Comparison of ENCODE assay signal across 25 cellular contexts in genomic region chr22:48711669-48712068, GRCh38.
"Had no signal": no experiment of that assay in that cellular context is flagged by ENCODE, and none has a peak within 500 bp of the region (broad histone marks: within the 10 kb centered on the region; RNA-seq: fewer than 3 reads in every experiment).

No MANE protein-coding gene starts in this region.

- H3K27ac ChIP-seq: brain microvascular endothelial cell, cardiac muscle cell, Peyer's patch had no signal

- H3K9me3 ChIP-seq: Peyer's patch had no signal

- H3K4me1 Mint-ChIP-seq: activated B cell treated with CpG ODN at 0.5 μM for 24 hours; activated CD4-positive, alpha-beta T cell treated with anti-CD3 and anti-CD28 coated beads, Interleukin-2, amount 10 ng/mL, durations not matched to agents 24 days and 14 days; activated CD8-positive, alpha-beta memory T cell treated with anti-CD3 and anti-CD28 coated beads, Interleukin-2, amount 10 ng/mL, durations not matched to agents 7 days and 5 days; activated naive CD4-positive, alpha-beta T cell treated with anti-CD3 and anti-CD28 coated beads, Interleukin-2, amount 50 U/mL, for 24 hours; T-cell had no signal

- H3K36me3 ChIP-seq: brain microvascular endothelial cell, cardiac muscle cell, Peyer's patch had no signal

- H3K27ac Mint-ChIP-seq: activated B cell treated with CpG ODN at 0.5 μM for 24 hours; activated CD4-positive, alpha-beta T cell treated with anti-CD3 and anti-CD28 coated beads, Interleukin-2, amount 10 ng/mL, durations not matched to agents 24 days and 14 days; activated CD8-positive, alpha-beta memory T cell treated with anti-CD3 and anti-CD28 coated beads, Interleukin-2, amount 10 ng/mL, durations not matched to agents 7 days and 5 days; activated naive CD4-positive, alpha-beta T cell treated with anti-CD3 and anti-CD28 coated beads, Interleukin-2, amount 50 U/mL, for 24 hours; activated T-cell treated with anti-CD3 and anti-CD28 coated beads, Interleukin-2, amount 50 U/mL, for 24 hours; T-cell had no signal

- H3K4me1 ChIP-seq: Peyer's patch had no signal

- H3K4me3 Mint-ChIP-seq: activated B cell treated with CpG ODN at 0.5 μM for 24 hours; activated CD4-positive, alpha-beta T cell treated with anti-CD3 and anti-CD28 coated beads, Interleukin-2, amount 10 ng/mL, durations not matched to agents 24 days and 14 days; activated CD8-positive, alpha-beta memory T cell treated with anti-CD3 and anti-CD28 coated beads, Interleukin-2, amount 10 ng/mL, durations not matched to agents 7 days and 5 days; activated naive CD4-positive, alpha-beta T cell treated with anti-CD3 and anti-CD28 coated beads, Interleukin-2, amount 50 U/mL, for 24 hours; activated T-cell treated with anti-CD3 and anti-CD28 coated beads, Interleukin-2, amount 50 U/mL, for 24 hours; T-cell had no signal

- H3K4me3 ChIP-seq: cardiac muscle cell, Peyer's patch had no signal

- H3K36me3 Mint-ChIP-seq: activated naive CD4-positive, alpha-beta T cell treated with anti-CD3 and anti-CD28 coated beads, Interleukin-2, amount 50 U/mL, for 24 hours; T-cell had no signal

- ATAC-seq: activated CD8-positive, alpha-beta memory T cell treated with anti-CD3 and anti-CD28 coated beads, Interleukin-2, amount 10 ng/mL, durations not matched to agents 7 days and 5 days; T-cell had no signal

- H3K9me3 Mint-ChIP-seq: activated naive CD4-positive, alpha-beta T cell treated with anti-CD3 and anti-CD28 coated beads, Interleukin-2, amount 50 U/mL, for 24 hours; activated T-cell treated with anti-CD3 and anti-CD28 coated beads, Interleukin-2, amount 50 U/mL, for 24 hours had no signal

- H3K27me3 ChIP-seq: brain microvascular endothelial cell, cardiac muscle cell, Peyer's patch had no signal

- DNase-seq: activated B cell treated with CpG ODN at 0.5 μM for 24 hours; activated CD4-positive, alpha-beta T cell treated with anti-CD3 and anti-CD28 coated beads for 1 hour; activated CD4-positive, alpha-beta T cell treated with anti-CD3 and anti-CD28 coated beads, Interleukin-2, amount 10 ng/mL, durations not matched to agents 24 days and 14 days; activated CD4-positive, alpha-beta T cell treated with anti-CD3 and anti-CD28 coated beads, Interleukin-2, amount 50 U/mL, for 48 hours; activated CD8-positive, alpha-beta memory T cell treated with anti-CD3 and anti-CD28 coated beads, Interleukin-2, amount 10 ng/mL, durations not matched to agents 7 days and 5 days; activated gamma-delta T cell treated with Interleukin-2 at 50 U/mL for 16 hours; activated T-cell treated with anti-CD3 and anti-CD28 coated beads, Interleukin-2, amount 50 U/mL, for 24 hours; amygdala; brain microvascular endothelial cell; IMR-90; Kasumi-1; KBM-7; NCI-H1105 treated with DMSO at 0.1 percent for 48 hours; NCI-H1436 treated with DMSO at 0.1 percent for 48 hours; NCI-H187; NCI-H2081; NCI-H446; NCI-H524; SIG-M5; T-cell; T-helper 2 cell; T1000 had no signal

- H3K27me3 Mint-ChIP-seq: activated B cell treated with CpG ODN at 0.5 μM for 24 hours; activated CD4-positive, alpha-beta T cell treated with anti-CD3 and anti-CD28 coated beads, Interleukin-2, amount 10 ng/mL, durations not matched to agents 24 days and 14 days; activated CD8-positive, alpha-beta memory T cell treated with anti-CD3 and anti-CD28 coated beads, Interleukin-2, amount 10 ng/mL, durations not matched to agents 7 days and 5 days had no signal
